1 cellular context compared by ENCODE assay signal in genomic region chr2:233250568-233250967, GRCh38.
TF ChIP-seq lines count a peak whose summit lies in the region.

No MANE protein-coding gene starts in this region.

TF ChIP-seq in GM12878, 131 proteins besides CTCF, POLR2A, EP300 and RAD21 (continued from another document):
- TF ChIP-seq TCF12 (IDR thresholded peaks at IDR 0.05; ENCODE audit: low read depth, low read length) (no peak), KDM1A (IDR thresholded peaks at IDR 0.05; ENCODE audit: borderline replicate concordance) (no peak), MAX (IDR thresholded peaks at IDR 0.05; ENCODE audit: low read depth, low read length) (no peak), ZBTB40 (IDR thresholded peaks at IDR 0.05; ENCODE audit: borderline replicate concordance) (no peak), MTA2 (IDR thresholded peaks at IDR 0.05; ENCODE audit: low read depth) (no peak), NFYA (IDR thresholded peaks at IDR 0.05; ENCODE audit: borderline replicate concordance, low read depth, low read length) (no peak)
TF ChIP-seq in GM12878: peak in this region for 0.
